29 cellular contexts compared by ENCODE assay signal in genomic region chr11:25200925-25201324, GRCh38.
"Had no signal": no experiment of that assay in that cellular context is flagged by ENCODE, and none has a peak within 500 bp of the region (broad histone marks: within the 10 kb centered on the region; RNA-seq: fewer than 3 reads in every experiment).

No MANE protein-coding gene starts in this region.

- FAIRE-seq: urothelium cell line had no signal

- H3K4me3 Mint-ChIP-seq: stimulated activated effector memory CD8-positive, alpha-beta T cell treated with anti-CD3 and anti-CD28 coated beads, Interleukin-12 subunit alpha, Interleukin-12 subunit beta, amount 100 ng/mL, for 72 hours; stimulated activated memory B cell treated with anti-CD40 and anti-IgM and Interleukin-4, amounts not matched to agents 10 μg/mL and 1 μg/mL and 100 μg/mL, for 72 hours; stimulated activated naive B cell treated with anti-CD40 and anti-IgM and Interleukin-4, amounts not matched to agents 10 μg/mL and 1 μg/mL and 100 μg/mL, for 72 hours; stimulated activated naive CD8-positive, alpha-beta T cell treated with anti-CD3 and anti-CD28 coated beads, Interleukin-15, amount 100 ng/mL, for 72 hours; stimulated activated naive CD8-positive, alpha-beta T cell treated with anti-CD3 and anti-CD28 coated beads, Interleukin-15, Interleukin-2, amounts not matched to agents 100 ng/mL and 50 ng/mL, for 24 hours; type B pancreatic cell had no signal

- H3K27ac ChIP-seq: stomach, suprapubic skin, testis, thoracic aorta, thyroid gland, tibial artery, tibial nerve, transverse colon, upper lobe of left lung, upper lobe of right lung, uterus, vagina had no signal

- H3K9me3 ChIP-seq: stomach, suprapubic skin, testis, thoracic aorta, thyroid gland, tibial artery, tibial nerve, transverse colon, upper lobe of left lung, upper lobe of right lung, uterus, vagina had no signal

- H3K4me1 ChIP-seq: stomach, suprapubic skin, testis, thyroid gland, tibial artery, tibial nerve, transverse colon, upper lobe of left lung, upper lobe of right lung, uterus, vagina had no signal

- H3K36me3 ChIP-seq: stomach, suprapubic skin, thoracic aorta, thyroid gland, tibial artery, tibial nerve, transverse colon, upper lobe of left lung, upper lobe of right lung, uterus, vagina had no signal

- DNase-seq: stimulated activated CD4-positive, alpha-beta T cell treated with anti-CD3 and anti-CD28 coated beads, Interleukin-2, amount 100 ng/mL, for 48 hours; stimulated activated CD4-positive, alpha-beta T cell treated with anti-CD3 and anti-CD28 coated beads, Interleukin-4, amount 100 ng/mL, for 1 hour; stimulated activated CD4-positive, alpha-beta T cell treated with anti-CD3 and anti-CD28 coated beads, Interleukin-4, amount 100 ng/mL, for 24 hours; stimulated activated CD4-positive, alpha-beta T cell treated with anti-CD3 and anti-CD28 coated beads, Interleukin-4, amount 100 ng/mL, for 4 hours; stimulated activated CD8-positive, alpha-beta memory T cell treated with anti-CD3 and anti-CD28 coated beads, Interleukin-4, amount 100 ng/mL, for 48 hours; stimulated activated naive B cell treated with anti-CD40 and anti-IgM and Interleukin-4, amounts not matched to agents 10 μg/mL and 1 μg/mL and 100 μg/mL, for 72 hours; stimulated activated naive CD4-positive, alpha-beta T cell; stimulated activated naive CD4-positive, alpha-beta T cell treated with Interleukin-2 at 50 U/mL for 16 hours; stimulated activated naive CD8-positive, alpha-beta T cell treated with anti-CD3 and anti-CD28 coated beads, Interleukin-15, amount 100 ng/mL, for 72 hours; stimulated activated naive CD8-positive, alpha-beta T cell treated with anti-CD3 and anti-CD28 coated beads, Interleukin-15, Interleukin-2, amounts not matched to agents 100 U/mL and 50 U/mL, for 24 hours; stomach; substantia nigra; testis; thyroid gland; tibial artery; transverse colon; trophoblast cell; upper lobe of left lung; upper lobe of right lung; uterus had no signal

- H3K4me1 Mint-ChIP-seq: stimulated activated effector memory CD8-positive, alpha-beta T cell treated with anti-CD3 and anti-CD28 coated beads, Interleukin-12 subunit alpha, Interleukin-12 subunit beta, amount 100 ng/mL, for 72 hours; stimulated activated memory B cell treated with anti-CD40 and anti-IgM and Interleukin-4, amounts not matched to agents 10 μg/mL and 1 μg/mL and 100 μg/mL, for 72 hours; stimulated activated naive B cell treated with anti-CD40 and anti-IgM and Interleukin-4, amounts not matched to agents 10 μg/mL and 1 μg/mL and 100 μg/mL, for 72 hours; stimulated activated naive CD8-positive, alpha-beta T cell treated with anti-CD3 and anti-CD28 coated beads, Interleukin-15, amount 100 ng/mL, for 72 hours had no signal

- ATAC-seq: stimulated activated effector memory CD8-positive, alpha-beta T cell treated with anti-CD3 and anti-CD28 coated beads, Interleukin-12 subunit alpha, Interleukin-12 subunit beta, amount 100 ng/mL, for 72 hours; stimulated activated memory B cell treated with anti-CD40 and anti-IgM and Interleukin-4, amounts not matched to agents 10 μg/mL and 1 μg/mL and 100 μg/mL, for 72 hours; stimulated activated naive B cell treated with anti-CD40 and anti-IgM and Interleukin-4, amounts not matched to agents 10 μg/mL and 1 μg/mL and 100 μg/mL, for 72 hours; stimulated activated naive CD8-positive, alpha-beta T cell treated with anti-CD3 and anti-CD28 coated beads, Interleukin-15, amount 100 ng/mL, for 72 hours; stimulated activated naive CD8-positive, alpha-beta T cell treated with anti-CD3 and anti-CD28 coated beads, Interleukin-15, Interleukin-2, amounts not matched to agents 100 U/mL and 50 U/mL, for 24 hours; upper lobe of right lung had no signal

- H3K36me3 Mint-ChIP-seq: stimulated activated effector memory CD8-positive, alpha-beta T cell treated with anti-CD3 and anti-CD28 coated beads, Interleukin-12 subunit alpha, Interleukin-12 subunit beta, amount 100 ng/mL, for 72 hours; stimulated activated memory B cell treated with anti-CD40 and anti-IgM and Interleukin-4, amounts not matched to agents 10 μg/mL and 1 μg/mL and 100 μg/mL, for 72 hours; stimulated activated naive B cell treated with anti-CD40 and anti-IgM and Interleukin-4, amounts not matched to agents 10 μg/mL and 1 μg/mL and 100 μg/mL, for 72 hours; type B pancreatic cell had no signal

- H3K9me3 Mint-ChIP-seq: type B pancreatic cell had no signal

- H3K27me3 Mint-ChIP-seq: stimulated activated memory B cell treated with anti-CD40 and anti-IgM and Interleukin-4, amounts not matched to agents 10 μg/mL and 1 μg/mL and 100 μg/mL, for 72 hours; stimulated activated naive B cell treated with anti-CD40 and anti-IgM and Interleukin-4, amounts not matched to agents 10 μg/mL and 1 μg/mL and 100 μg/mL, for 72 hours; stimulated activated naive CD8-positive, alpha-beta T cell treated with anti-CD3 and anti-CD28 coated beads, Interleukin-15, amount 100 ng/mL, for 72 hours; stimulated activated naive CD8-positive, alpha-beta T cell treated with anti-CD3 and anti-CD28 coated beads, Interleukin-15, Interleukin-2, amounts not matched to agents 100 ng/mL and 50 ng/mL, for 24 hours; type B pancreatic cell had no signal

- H3K4me3 ChIP-seq: stomach, suprapubic skin, testis, thoracic aorta, thyroid gland, tibial artery, tibial nerve, transverse colon, upper lobe of left lung, upper lobe of right lung, uterus, vagina had no signal

- H3K27ac Mint-ChIP-seq: stimulated activated effector memory CD8-positive, alpha-beta T cell treated with anti-CD3 and anti-CD28 coated beads, Interleukin-12 subunit alpha, Interleukin-12 subunit beta, amount 100 ng/mL, for 72 hours; stimulated activated memory B cell treated with anti-CD40 and anti-IgM and Interleukin-4, amounts not matched to agents 10 μg/mL and 1 μg/mL and 100 μg/mL, for 72 hours; stimulated activated naive B cell treated with anti-CD40 and anti-IgM and Interleukin-4, amounts not matched to agents 10 μg/mL and 1 μg/mL and 100 μg/mL, for 72 hours; stimulated activated naive CD8-positive, alpha-beta T cell treated with anti-CD3 and anti-CD28 coated beads, Interleukin-15, amount 100 ng/mL, for 72 hours; stimulated activated naive CD8-positive, alpha-beta T cell treated with anti-CD3 and anti-CD28 coated beads, Interleukin-15, Interleukin-2, amounts not matched to agents 100 ng/mL and 50 ng/mL, for 24 hours; type B pancreatic cell had no signal

- H3K27me3 ChIP-seq: stomach, suprapubic skin, testis, thyroid gland, tibial artery, tibial nerve, transverse colon, upper lobe of left lung, upper lobe of right lung, uterus, vagina had no signal
